Comparison of ENCODE assay signal across 16 cellular contexts in genomic region chr10:118911361-118911760, GRCh38.
DNase-seq lines count a peak whose midpoint lies in the region; ATAC-seq, FAIRE-seq and TF ChIP-seq lines count a peak whose summit lies in the region.
"Had no signal": no experiment of that assay in that cellular context is flagged by ENCODE, and none has a peak within 500 bp of the region (broad histone marks: within the 10 kb centered on the region; RNA-seq: fewer than 3 reads in every experiment).

No MANE protein-coding gene starts in this region.

- FAIRE-seq in D721Med (lab: Jason Lieb, UNC): no peak
- FAIRE-seq: endometrium had no signal

- H3K27me3 ChIP-seq in PC-3 (ENCODE audit: low read length): no peaks in the 10 kb centered on the region
- H3K27me3 ChIP-seq: breast epithelium, neural progenitor cell had no signal

- ATAC-seq in PC-3 (no peak), GM19035 (IDR thresholded peaks at IDR 0.05; ENCODE audit: unreplicated experiment) (no peak), GM21825 (IDR thresholded peaks at IDR 0.05; ENCODE audit: unreplicated experiment) (no peak)

- no peak overlapping the region for H3K9ac ChIP-seq in PC-3 (ENCODE audit: low read length)
- H3K9ac ChIP-seq: neural progenitor cell had no signal

- CTCF ChIA-PET in PC-3 (lab: Charles Lee): no interaction called here

- no peaks in the 10 kb centered on the region for H3F3A ChIP-seq in PC-3 (ENCODE audit: low read length, unreplicated experiment)

- H3K4me3 ChIP-seq in PC-3 (ENCODE audit: low read length) (no peak overlapping the region), fibroblast of mammary gland (ENCODE audit: control insufficient read depth, low read depth, low read length) (no peak overlapping the region)
- H3K4me3 ChIP-seq: breast epithelium, lower lobe of right lung, neural progenitor cell had no signal

- DNase-seq in ELR (ENCODE audit: low read depth) (peak; percentile 56), PC-3 (peak; percentile 24), fibroblast of mammary gland (ENCODE audit: low read depth) (peak; percentile 10), renal cortical epithelial cell (ENCODE audit: low read depth) (peak; percentile 22), D721Med (ENCODE audit: insufficient read length, low spot score) (no peak)
- DNase-seq in activated CD4-positive, CD25-positive, alpha-beta regulatory T cell (lab: John Stamatoyannopoulos, UW): no peak
- DNase-seq: activated effector memory CD4-positive, alpha-beta T cell treated with Interleukin-2 at 50 U/mL for 16 hours; KG1; lower lobe of right lung; NCI-H146; NCI-H526 treated with DMSO at 0.1 percent for 48 hours had no signal

- peaks cover 6% of the 10 kb centered on the region; the same call in 1 of the 2 replicates for H3K4me1 ChIP-seq in PC-3 (ENCODE audit: insufficient read depth, low read length)
- H3K4me1 ChIP-seq: breast epithelium, lower lobe of right lung, neural progenitor cell had no signal

- POLR2A ChIA-PET in PC-3 (lab: Charles Lee; ENCODE audit: unreplicated experiment): no interaction called here

- no peak overlapping the region for H3K4me2 ChIP-seq in PC-3 (ENCODE audit: low read length)
- H3K4me2 ChIP-seq: neural progenitor cell had no signal

- no peaks in the 10 kb centered on the region for H3K9me3 ChIP-seq in PC-3 (ENCODE audit: low read length)
- H3K9me3 ChIP-seq: breast epithelium, lower lobe of right lung had no signal

- H3K9me2 ChIP-seq in PC-3 (replicated peaks; ENCODE audit: low read length): no peaks in the 10 kb centered on the region

- H3K36me3 ChIP-seq in PC-3 (ENCODE audit: low read depth, low read length): no peaks in the 10 kb centered on the region
- H3K36me3 ChIP-seq: breast epithelium, lower lobe of right lung, neural progenitor cell had no signal

- no peak overlapping the region for H2AFZ ChIP-seq in PC-3 (ENCODE audit: low read length)
- H2AFZ ChIP-seq: neural progenitor cell had no signal

- no peak overlapping the region for H3K27ac ChIP-seq in PC-3 (ENCODE audit: low read length)
- H3K27ac ChIP-seq: breast epithelium, lower lobe of right lung, neural progenitor cell had no signal

- BruUV-seq in PC-3 (replicated peaks; lab: Mats Ljungman, UMichigan): no TSS peak

- TF ChIP-seq CTCF in PC-3 (conservative IDR thresholded peaks at IDR 0.05; ENCODE audit: low read depth, low read length) (no peak), fibroblast of mammary gland (conservative IDR thresholded peaks at IDR 0.05; ENCODE audit: control insufficient read depth, insufficient read depth, low read depth, low read length) (no peak), D721Med (IDR thresholded peaks at IDR 0.05; ENCODE audit: insufficient read depth, missing control alignments) (no peak)

- H3K79me2 ChIP-seq in PC-3 (ENCODE audit: low read length): no peaks in the 10 kb centered on the region

- H4K20me1 ChIP-seq in PC-3 (ENCODE audit: low read length): no peaks in the 10 kb centered on the region

- intact Hi-C loops in PC-3 (cut with micrococcal nuclease): no loop called here

Comparison
In these comparisons a context has a peak if more than half of its experiments do, and no peak if none do; other contexts are left out.
1. DNase-seq: peak in ELR (single experiment), PC-3 (single experiment), fibroblast of mammary gland (single experiment) and renal cortical epithelial cell (single experiment); none in D721Med (single experiment) and activated CD4-positive, CD25-positive, alpha-beta regulatory T cell (0 of 4).